Comparison of ENCODE assay signal across 8 cellular contexts in genomic region chr19:45152504-45153338, GRCh38. TPM values are rescaled to one million over a fixed set of nuclear protein-coding genes. Genes with fewer than 3 reads are reported as not detected.
DNase-seq lines count a peak whose midpoint lies in the region; ATAC-seq lines count a peak whose summit lies in the region.

No MANE protein-coding gene starts in this region.

- DNase-seq in CD4-positive, CD25-positive, alpha-beta regulatory T cell = peak in 2 of 3 donors; percentile 56 to 83
- DNase-seq in NCI-H526 (lab: John Stamatoyannopoulos, UW) (peak; percentile 19 to 81), iris pigment epithelial cell (ENCODE audit: low read depth) (peak; percentile 66), GF-D8 (lab: John Stamatoyannopoulos, UW) (no peak), RKO (ENCODE audit: low spot score) (no peak)
- DNase-seq in stimulated activated CD4-positive, alpha-beta T cell treated with anti-CD3 and anti-CD28 coated beads, Interleukin-2, amount 100 ng/mL, for 24 hours = peak; percentile 40 to 54

- H3K9me3 Mint-ChIP-seq in CD4-positive, CD25-positive, alpha-beta regulatory T cell = peaks cover 0 to 2% (median 0%) of the 10 kb centered on the region in 7 donors

- H3K27me3 ChIP-seq in CD4-positive, CD25-positive, alpha-beta regulatory T cell (ENCODE audit: control insufficient read depth, insufficient read depth, low read length) = no peaks in the 10 kb centered on the region

- H3K4me1 Mint-ChIP-seq in CD4-positive, CD25-positive, alpha-beta regulatory T cell = peaks cover 0 to 29% (median 5%) of the 10 kb centered on the region in 4 donors

- peak overlapping the region; percentile 73 to 86 (median 83) for H3K4me3 Mint-ChIP-seq in CD4-positive, CD25-positive, alpha-beta regulatory T cell

- H3K36me3 Mint-ChIP-seq in CD4-positive, CD25-positive, alpha-beta regulatory T cell = no peaks in the 10 kb centered on the region

- no peak overlapping the region for H3K27ac ChIP-seq in CD4-positive, CD25-positive, alpha-beta regulatory T cell (ENCODE audit: insufficient read depth, low read length, poor library complexity, severe bottlenecking)
- peak overlapping the region; percentile 50 for H3K27ac ChIP-seq in angular gyrus (ENCODE audit: low read depth, low read length)

- ATAC-seq in CD4-positive, CD25-positive, alpha-beta regulatory T cell (ENCODE audit: low read depth in 2 of 2) = peak; percentile 64 to 68
- no peak for ATAC-seq in GM21381 (IDR thresholded peaks at IDR 0.05; ENCODE audit: unreplicated experiment)

- peaks cover 26% of the 10 kb centered on the region for H3K4me1 ChIP-seq in CD4-positive, CD25-positive, alpha-beta regulatory T cell (ENCODE audit: control insufficient read depth, insufficient read depth, low read length, poor library complexity, severe bottlenecking)

- H3K4me3 ChIP-seq in CD4-positive, CD25-positive, alpha-beta regulatory T cell (ENCODE audit: low read depth, low read length) = no peak overlapping the region

- H3K36me3 ChIP-seq in CD4-positive, CD25-positive, alpha-beta regulatory T cell (ENCODE audit: control insufficient read depth, insufficient read depth, low read length) = no peaks in the 10 kb centered on the region

- H3K27ac Mint-ChIP-seq in CD4-positive, CD25-positive, alpha-beta regulatory T cell = peak overlapping the region in 2 of 3 donors; percentile 36 to 52

- no peaks in the 10 kb centered on the region for H3K9me3 ChIP-seq in CD4-positive, CD25-positive, alpha-beta regulatory T cell (ENCODE audit: control insufficient read depth in 2 of 2, low read length in 2 of 2)

- H3K27me3 Mint-ChIP-seq in CD4-positive, CD25-positive, alpha-beta regulatory T cell = peaks cover 20% of the 10 kb centered on the region

RNA-seq across cellular contexts. Expression of gene NKPD1, which starts 8.1 kb away (rescaled TPM):
- total RNA-seq in CD4-positive, CD25-positive, alpha-beta regulatory T cell = 0.72 TPM
- under 1 TPM; 0.05 to 0.28 (median 0.15) TPM for polyA plus RNA-seq in CD4-positive, CD25-positive, alpha-beta regulatory T cell

RNA-seq across cellular contexts. Expression of gene TRAPPC6A, which starts 25.3 kb away (rescaled TPM):
- 54.7 TPM for total RNA-seq in CD4-positive, CD25-positive, alpha-beta regulatory T cell
- 100 to 1,000 TPM; 161 to 182 (median 171) TPM for polyA plus RNA-seq in CD4-positive, CD25-positive, alpha-beta regulatory T cell

RNA-seq across cellular contexts. Expression of gene BLOC1S3, which starts 25.9 kb away (rescaled TPM):
- total RNA-seq in CD4-positive, CD25-positive, alpha-beta regulatory T cell = 22.9 TPM
- polyA plus RNA-seq in CD4-positive, CD25-positive, alpha-beta regulatory T cell = 10 to 100 TPM; 12.8 to 21.0 (median 17.4) TPM

RNA-seq across cellular contexts. Expression of gene PPP1R37, which starts 59.7 kb away (rescaled TPM):
- 17.4 TPM for total RNA-seq in CD4-positive, CD25-positive, alpha-beta regulatory T cell
- polyA plus RNA-seq in CD4-positive, CD25-positive, alpha-beta regulatory T cell = 1 to 10 TPM in 1 of 4 donors, under 1 TPM in 3; 0.61 to 1.0 (median 0.65) TPM

Comparison
In these comparisons a context has a peak if more than half of its experiments do, and no peak if none do; other contexts are left out.
1. DNase-seq: peak in CD4-positive, CD25-positive, alpha-beta regulatory T cell (2 of 3), NCI-H526 (2 of 2), iris pigment epithelial cell (single experiment) and stimulated activated CD4-positive, alpha-beta T cell treated with anti-CD3 and anti-CD28 coated beads, Interleukin-2, amount 100 ng/mL, for 24 hours (2 of 2); none in GF-D8 (single experiment) and RKO (single experiment).